In the genomic region with DNA sequence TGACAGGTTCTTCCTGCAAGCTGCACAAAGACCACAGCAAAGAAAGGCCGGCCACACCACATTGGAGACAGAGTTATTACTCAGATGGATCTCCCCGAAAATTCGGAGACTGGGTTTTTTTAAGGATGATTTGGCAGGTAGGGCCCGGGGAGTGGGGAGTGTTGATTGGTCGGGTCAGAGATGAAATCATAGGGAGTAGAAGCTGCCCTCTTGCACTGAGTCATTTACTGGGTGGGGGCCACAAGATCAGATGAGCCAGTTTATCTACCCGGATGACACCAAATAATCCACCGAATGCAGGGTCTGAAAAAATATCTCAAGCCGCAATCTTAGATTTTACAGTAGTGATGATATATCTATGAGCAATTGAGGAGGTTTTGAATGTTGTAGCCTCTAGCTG, we compare ENCODE assay signal across 29 cellular contexts.
"Had no signal": no experiment of that assay in that cellular context is flagged by ENCODE, and none has a peak within 500 bp of the region (broad histone marks: within the 10 kb centered on the region; RNA-seq: fewer than 3 reads in every experiment).

No MANE protein-coding gene starts in this region.

- ATAC-seq: left colon; left lung; lower lobe of right lung; naive thymus-derived CD8-positive, alpha-beta T cell; right cardiac atrium; sciatic nerve; stimulated activated naive B cell treated with anti-CD40 and anti-IgM and Interleukin-4, amounts not matched to agents 10 μg/mL and 1 μg/mL and 100 μg/mL, for 72 hours; stimulated activated naive CD8-positive, alpha-beta T cell treated with anti-CD3 and anti-CD28 coated beads, Interleukin-15, Interleukin-2, amounts not matched to agents 100 U/mL and 50 U/mL, for 24 hours had no signal

- H3K27ac Mint-ChIP-seq: immature natural killer cell; naive thymus-derived CD8-positive, alpha-beta T cell; nephron; stimulated activated naive B cell treated with anti-CD40 and anti-IgM and Interleukin-4, amounts not matched to agents 10 μg/mL and 1 μg/mL and 100 μg/mL, for 72 hours had no signal

- H3K9me3 ChIP-seq: left lung, lower lobe of right lung, ovary, prostate gland, stomach, testis, thyroid gland, transverse colon, upper lobe of left lung had no signal

- H3K27ac ChIP-seq: left lung, lower lobe of right lung, ovary, prostate gland, skin epidermis, stomach, testis, thyroid gland, transverse colon, upper lobe of left lung had no signal

- H3K9me3 Mint-ChIP-seq: nephron; neural crest cell; stimulated activated naive B cell treated with anti-CD40 and anti-IgM and Interleukin-4, amounts not matched to agents 10 μg/mL and 1 μg/mL and 100 μg/mL, for 72 hours had no signal

- H3K4me3 Mint-ChIP-seq: immature natural killer cell; naive thymus-derived CD8-positive, alpha-beta T cell; nephron; neural crest cell; stimulated activated naive B cell treated with anti-CD40 and anti-IgM and Interleukin-4, amounts not matched to agents 10 μg/mL and 1 μg/mL and 100 μg/mL, for 72 hours had no signal

- H3K36me3 ChIP-seq: left lung, lower lobe of right lung, ovary, prostate gland, stomach, thyroid gland, transverse colon, upper lobe of left lung had no signal

- FAIRE-seq: islet of Langerhans, kidney had no signal

- H3K27me3 ChIP-seq: left lung, ovary, stomach, testis, thyroid gland, transverse colon, upper lobe of left lung had no signal

- H3K4me1 ChIP-seq: left lung, lower lobe of right lung, prostate gland, testis, thyroid gland, transverse colon, upper lobe of left lung had no signal

- H3K4me1 Mint-ChIP-seq: immature natural killer cell; nephron; stimulated activated naive B cell treated with anti-CD40 and anti-IgM and Interleukin-4, amounts not matched to agents 10 μg/mL and 1 μg/mL and 100 μg/mL, for 72 hours had no signal

- DNase-seq: hippocampal formation; immature natural killer cell; kidney; left colon; left lung; lower lobe of right lung; mammary epithelial cell; mesenchymal stem cell; naive thymus-derived CD8-positive, alpha-beta T cell; ovary; retina; right cardiac atrium; stimulated activated CD4-positive, alpha-beta T cell treated with anti-CD3 and anti-CD28 coated beads, Interleukin-12 subunit alpha, Interleukin-12 subunit beta, amount 100 ng/mL, for 4 hours; stimulated activated CD4-positive, alpha-beta T cell treated with anti-CD3 and anti-CD28 coated beads, Interleukin-15, amount 100 ng/mL, for 24 hours; stimulated activated CD4-positive, alpha-beta T cell treated with anti-CD3 and anti-CD28 coated beads, Interleukin-2, amount 100 ng/mL, for 24 hours; stimulated activated CD4-positive, alpha-beta T cell treated with anti-CD3 and anti-CD28 coated beads, Interleukin-4, amount 100 ng/mL, for 1 hour; stimulated activated naive B cell treated with anti-CD40 and anti-IgM and Interleukin-4, amounts not matched to agents 10 μg/mL and 1 μg/mL and 100 μg/mL, for 72 hours; stimulated activated naive CD8-positive, alpha-beta T cell treated with anti-CD3 and anti-CD28 coated beads, Interleukin-15, Interleukin-2, amounts not matched to agents 100 U/mL and 50 U/mL, for 24 hours; stomach; testis; thyroid gland; transverse colon; upper lobe of left lung had no signal

- H3K36me3 Mint-ChIP-seq: stimulated activated naive B cell treated with anti-CD40 and anti-IgM and Interleukin-4, amounts not matched to agents 10 μg/mL and 1 μg/mL and 100 μg/mL, for 72 hours had no signal

- H3K4me3 ChIP-seq: left lung, lower lobe of right lung, ovary, prostate gland, skin epidermis, stomach, testis, thyroid gland, transverse colon, upper lobe of left lung had no signal

- H3K27me3 Mint-ChIP-seq: stimulated activated naive B cell treated with anti-CD40 and anti-IgM and Interleukin-4, amounts not matched to agents 10 μg/mL and 1 μg/mL and 100 μg/mL, for 72 hours had no signal
